In the genomic region with DNA sequence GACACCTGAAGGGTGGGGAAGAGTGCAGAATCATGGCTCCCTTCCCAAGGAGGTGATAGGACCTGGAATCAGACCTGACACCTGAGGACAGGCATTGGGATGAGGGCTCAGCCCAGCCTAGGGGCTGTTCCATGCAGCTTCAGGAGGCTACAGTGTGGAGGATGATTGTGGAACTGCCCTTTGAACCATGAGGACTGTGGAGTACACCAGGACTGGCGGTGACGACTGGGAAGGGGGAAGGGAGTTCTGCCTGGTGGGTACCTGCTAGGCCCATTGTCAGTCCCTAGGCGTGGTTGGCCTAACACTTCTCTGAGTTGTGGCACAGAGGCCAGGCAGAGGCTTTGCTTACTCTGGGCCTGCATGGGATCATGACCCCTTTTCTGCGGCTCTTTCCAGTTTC, we compare ENCODE assay signal across 12 cellular contexts.
DNase-seq lines count a peak whose midpoint lies in the region; ATAC-seq and TF ChIP-seq lines count a peak whose summit lies in the region.
"Had no signal": no experiment of that assay in that cellular context is flagged by ENCODE, and none has a peak within 500 bp of the region (broad histone marks: within the 10 kb centered on the region; RNA-seq: fewer than 3 reads in every experiment).

No MANE protein-coding gene starts in this region.

- H3K4me1 Mint-ChIP-seq in CD8-positive, alpha-beta memory T cell, result peaks cover 85 to 92% (median 91%) of the 10 kb centered on the region in 3 donors
- peaks cover 89% of the 10 kb centered on the region for H3K4me1 Mint-ChIP-seq in activated B cell treated with CpG ODN at 0.5 μM for 24 hours

- no peaks in the 10 kb centered on the region for H3K27me3 ChIP-seq in CD8-positive, alpha-beta memory T cell (ENCODE audit: insufficient read depth, low read length, poor library complexity, severe bottlenecking)
- H3K27me3 ChIP-seq in right atrium auricular region, result no peaks in the 10 kb centered on the region

- H3K9me3 Mint-ChIP-seq in CD8-positive, alpha-beta memory T cell, result no peaks in the 10 kb centered on the region
- H3K9me3 Mint-ChIP-seq in activated B cell treated with CpG ODN at 0.5 μM for 24 hours, result no peaks in the 10 kb centered on the region

- DNase-seq in CD8-positive, alpha-beta memory T cell, result peak in 1 of 5 donors; percentile 24
- DNase-seq in activated B cell treated with CpG ODN at 0.5 μM for 24 hours (no peak), right atrium auricular region (ENCODE audit: low spot score) (no peak), activated gamma-delta T cell (lab: John Stamatoyannopoulos, UW) (no peak)
- DNase-seq: activated CD8-positive, alpha-beta memory T cell treated with anti-CD3 and anti-CD28 coated beads, Interleukin-2, amount 50 U/mL, for 48 hours; mesendoderm; NCI-H526 treated with DMSO at 0.1 percent for 48 hours had no signal

- H3K27ac ChIP-seq in CD8-positive, alpha-beta memory T cell (ENCODE audit: low read depth, low read length), result peak overlapping the region; percentile 64
- H3K27ac ChIP-seq in right atrium auricular region, result peak overlapping the region; percentile 59 to 60
- peak overlapping the region in 19 of 21 experiments; percentile 52 to 88 (median 70) for H3K27ac ChIP-seq in skin epidermis

- POLR2A ChIA-PET in CD8-positive, alpha-beta memory T cell (lab: Charles Lee), result no interaction called here
- POLR2A ChIA-PET in activated B cell treated with CpG ODN at 0.5 μM for 24 hours (lab: Charles Lee), result no interaction called here

- peak overlapping the region; percentile 35 for H3K4me3 ChIP-seq in CD8-positive, alpha-beta memory T cell (ENCODE audit: low read length)
- H3K4me3 ChIP-seq in right atrium auricular region (no peak overlapping the region), skin epidermis (no peak overlapping the region)

- H3K36me3 ChIP-seq in CD8-positive, alpha-beta memory T cell (ENCODE audit: insufficient read depth, low read length), result no peaks in the 10 kb centered on the region
- H3K36me3 ChIP-seq in right atrium auricular region, result no peaks in the 10 kb centered on the region

- intact Hi-C loops in activated B cell treated with CpG ODN at 0.5 μM for 24 hours (cut with micrococcal nuclease), result no loop called here

- no peaks in the 10 kb centered on the region for H3K36me3 Mint-ChIP-seq in CD8-positive, alpha-beta memory T cell
- H3K36me3 Mint-ChIP-seq in activated B cell treated with CpG ODN at 0.5 μM for 24 hours (ENCODE audit: low read depth), result peaks cover 2% of the 10 kb centered on the region

- peak overlapping the region; percentile 87 to 98 (median 95) for H3K27ac Mint-ChIP-seq in CD8-positive, alpha-beta memory T cell
- H3K27ac Mint-ChIP-seq in activated B cell treated with CpG ODN at 0.5 μM for 24 hours, result peak overlapping the region; percentile 41

- no peaks in the 10 kb centered on the region for H3K9me3 ChIP-seq in CD8-positive, alpha-beta memory T cell (ENCODE audit: low read length)
- no peaks in the 10 kb centered on the region for H3K9me3 ChIP-seq in right atrium auricular region

- H3K4me1 ChIP-seq in CD8-positive, alpha-beta memory T cell (ENCODE audit: insufficient read depth, low read length), result peaks cover 76% of the 10 kb centered on the region
- peaks cover 2 to 72% of the 10 kb centered on the region in 2 donors for H3K4me1 ChIP-seq in right atrium auricular region

- peak overlapping the region in 4 of 7 donors; percentile 33 to 67 (median 44) for H3K4me3 Mint-ChIP-seq in CD8-positive, alpha-beta memory T cell
- H3K4me3 Mint-ChIP-seq in activated B cell treated with CpG ODN at 0.5 μM for 24 hours, result no peak overlapping the region

- peaks cover 0 to 1% of the 10 kb centered on the region in 2 donors for H3K27me3 Mint-ChIP-seq in CD8-positive, alpha-beta memory T cell
- no peaks in the 10 kb centered on the region for H3K27me3 Mint-ChIP-seq in activated B cell treated with CpG ODN at 0.5 μM for 24 hours

- no peak for ATAC-seq in activated B cell treated with CpG ODN at 0.5 μM for 24 hours (ENCODE audit: low read depth)
- no peak for ATAC-seq in GM21515 (IDR thresholded peaks at IDR 0.05; ENCODE audit: unreplicated experiment)
- ATAC-seq in GM18873 (IDR thresholded peaks at IDR 0.05; ENCODE audit: low FRiP score, unreplicated experiment), result no peak
- no peak for ATAC-seq in HG03159 (IDR thresholded peaks at IDR 0.05; ENCODE audit: unreplicated experiment)
- ATAC-seq: SK-N-SH treated with all-trans-retinoic acid at 6 μM for 48 hours had no signal

- CTCF ChIA-PET in CD8-positive, alpha-beta memory T cell (lab: Charles Lee), result interaction anchor here (1.5 kb wide), 1 partner anchor 62 kb away, joined by 4 read pairs; no protein-coding TSS in a partner anchor
- CTCF ChIA-PET in activated B cell treated with CpG ODN at 0.5 μM for 24 hours (lab: Charles Lee), result no interaction called here

- TF ChIP-seq CTCF in activated B cell treated with CpG ODN at 0.5 μM for 24 hours (IDR thresholded peaks at IDR 0.05) (no peak), right atrium auricular region (IDR thresholded peaks at IDR 0.05) (no peak)
